In the genomic region with DNA sequence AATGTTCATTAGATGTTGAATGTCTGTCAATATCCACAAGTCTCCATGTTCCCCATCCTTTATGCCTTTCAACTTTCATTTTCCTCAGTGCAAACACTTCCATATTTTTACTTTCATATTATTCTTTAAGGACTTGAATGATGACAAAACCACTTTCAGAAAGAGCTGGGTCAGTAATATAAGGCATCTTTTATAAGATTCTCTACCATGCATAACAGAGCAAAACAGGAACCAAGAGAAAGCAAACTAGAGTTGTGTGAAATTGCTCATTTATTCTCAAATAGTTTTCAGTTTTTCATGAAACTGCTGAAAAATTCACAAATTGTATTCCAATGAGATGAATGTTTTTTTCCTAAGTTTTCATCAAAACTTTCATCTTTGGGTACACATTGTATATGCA, we compare ENCODE assay signal across 24 cellular contexts.
"Had no signal": no experiment of that assay in that cellular context is flagged by ENCODE, and none has a peak within 500 bp of the region (broad histone marks: within the 10 kb centered on the region; RNA-seq: fewer than 3 reads in every experiment).

No MANE protein-coding gene starts in this region.

- ATAC-seq: Panc1, PC-3, T-cell had no signal

- H3K9me3 ChIP-seq: MG63, SK-N-SH had no signal

- H3K4me1 Mint-ChIP-seq: T-cell had no signal

- H3K36me3 ChIP-seq: MG63 had no signal

- H3K4me3 ChIP-seq: MG63 had no signal

- H3K27me3 ChIP-seq: MG63 had no signal

- H3K27me3 Mint-ChIP-seq: T-cell had no signal

- H3K9me3 Mint-ChIP-seq: T-helper 1 cell treated with Interleukin-12 subunit alpha and Interleukin-12 subunit beta and Interleukin-4 antibody, amounts not matched to agents 30 μg/mL and 1 μg/mL, for 36 hours had no signal

- DNase-seq: KBM-7, MG63, NCI-H1048, NCI-H1105 treated with DMSO at 0.1 percent for 48 hours, NCI-H1417 treated with DMSO at 0.1 percent for 48 hours, NCI-H146, NCI-H1694 treated with DMSO at 0.1 percent for 48 hours, NCI-H1930, NCI-H2081, NCI-H2107, NCI-H226, NCI-H446, NCI-H510A, NCI-H524 treated with DMSO at 0.1 percent for 48 hours, NCI-H69, NCI-H774, PC-3, SHP77, SK-N-SH, SW 1271, T-cell had no signal

- H3K9ac ChIP-seq: SK-N-SH had no signal

- H3K4me3 Mint-ChIP-seq: T-cell; T-helper 1 cell treated with Interleukin-12 subunit alpha and Interleukin-12 subunit beta and Interleukin-4 antibody, amounts not matched to agents 30 μg/mL and 1 μg/mL, for 36 hours had no signal

- H3K27ac ChIP-seq: RWPE1 had no signal

- H3K4me2 ChIP-seq: SK-N-SH had no signal

- H3K36me3 Mint-ChIP-seq: T-cell had no signal

- H3K27ac Mint-ChIP-seq: T-cell; T-helper 1 cell treated with Interleukin-12 subunit alpha and Interleukin-12 subunit beta and Interleukin-4 antibody, amounts not matched to agents 30 μg/mL and 1 μg/mL, for 36 hours had no signal
